Comparison of ENCODE assay signal across 1 cellular context in the genomic region with DNA sequence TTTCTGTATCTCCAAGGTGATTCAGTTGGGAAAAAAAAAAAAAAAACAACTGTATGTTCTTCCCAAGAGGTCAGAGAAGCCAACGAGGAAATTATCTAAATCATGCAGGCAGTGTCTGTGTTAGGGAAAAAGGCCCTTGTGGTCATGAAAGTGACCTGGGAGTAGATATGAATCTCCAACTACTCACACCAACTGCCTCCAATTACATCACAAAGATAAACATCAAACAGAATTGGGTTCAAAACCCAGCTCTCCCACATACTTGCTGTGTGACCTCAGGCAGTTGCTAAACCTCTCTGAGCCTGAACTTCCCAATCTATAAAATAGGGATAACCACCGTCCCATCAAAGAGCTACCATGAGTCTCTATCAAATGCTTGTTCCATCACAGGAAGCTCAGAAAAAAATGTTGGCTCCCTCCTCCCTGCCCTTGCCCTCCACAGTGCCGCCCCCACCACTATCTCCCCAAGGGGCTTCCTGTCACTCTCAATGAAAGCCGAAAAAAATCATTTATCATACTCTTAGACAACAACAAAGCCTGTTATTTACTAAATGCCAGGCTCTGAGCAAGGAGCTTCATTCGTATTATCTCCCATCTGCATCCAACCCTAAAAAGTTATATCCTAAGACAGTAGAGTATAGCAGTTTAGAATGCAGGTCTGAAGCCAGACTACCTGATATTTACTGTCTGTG.
TF ChIP-seq lines count a peak whose summit lies in the region.

No MANE protein-coding gene starts in this region.

TF ChIP-seq in K562, 482 proteins besides CTCF, POLR2A, EP300 and RAD21 (continued from another document and continues in another):
- no peak for TF ChIP-seq ZNF134 (CRISPR knock-in tag; conservative IDR thresholded peaks at IDR 0.05)
- TF ChIP-seq, protein P1, sequence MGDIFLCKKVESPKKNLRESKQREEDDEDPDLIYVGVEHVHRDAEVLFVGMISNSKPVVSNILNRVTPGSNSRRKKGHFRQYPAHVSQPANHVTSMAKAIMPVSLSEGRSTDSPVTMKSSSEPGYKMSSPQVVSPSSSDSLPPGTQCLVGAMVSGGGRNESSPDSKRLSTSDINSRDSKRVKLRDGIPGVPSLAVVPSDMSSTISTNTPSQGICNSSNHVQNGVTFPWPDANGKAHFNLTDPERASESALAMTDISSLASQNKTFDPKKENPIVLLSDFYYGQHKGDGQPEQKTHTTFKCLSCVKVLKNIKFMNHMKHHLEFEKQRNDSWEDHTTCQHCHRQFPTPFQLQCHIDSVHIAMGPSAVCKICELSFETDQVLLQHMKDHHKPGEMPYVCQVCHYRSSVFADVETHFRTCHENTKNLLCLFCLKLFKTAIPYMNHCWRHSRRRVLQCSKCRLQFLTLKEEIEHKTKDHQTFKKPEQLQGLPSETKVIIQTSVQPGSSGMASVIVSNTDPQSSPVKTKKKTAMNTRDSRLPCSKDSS (IDR thresholded peaks at IDR 0.05; ENCODE audit: low read depth, partially characterized antibody): no peak
- TF ChIP-seq, protein P2, sequence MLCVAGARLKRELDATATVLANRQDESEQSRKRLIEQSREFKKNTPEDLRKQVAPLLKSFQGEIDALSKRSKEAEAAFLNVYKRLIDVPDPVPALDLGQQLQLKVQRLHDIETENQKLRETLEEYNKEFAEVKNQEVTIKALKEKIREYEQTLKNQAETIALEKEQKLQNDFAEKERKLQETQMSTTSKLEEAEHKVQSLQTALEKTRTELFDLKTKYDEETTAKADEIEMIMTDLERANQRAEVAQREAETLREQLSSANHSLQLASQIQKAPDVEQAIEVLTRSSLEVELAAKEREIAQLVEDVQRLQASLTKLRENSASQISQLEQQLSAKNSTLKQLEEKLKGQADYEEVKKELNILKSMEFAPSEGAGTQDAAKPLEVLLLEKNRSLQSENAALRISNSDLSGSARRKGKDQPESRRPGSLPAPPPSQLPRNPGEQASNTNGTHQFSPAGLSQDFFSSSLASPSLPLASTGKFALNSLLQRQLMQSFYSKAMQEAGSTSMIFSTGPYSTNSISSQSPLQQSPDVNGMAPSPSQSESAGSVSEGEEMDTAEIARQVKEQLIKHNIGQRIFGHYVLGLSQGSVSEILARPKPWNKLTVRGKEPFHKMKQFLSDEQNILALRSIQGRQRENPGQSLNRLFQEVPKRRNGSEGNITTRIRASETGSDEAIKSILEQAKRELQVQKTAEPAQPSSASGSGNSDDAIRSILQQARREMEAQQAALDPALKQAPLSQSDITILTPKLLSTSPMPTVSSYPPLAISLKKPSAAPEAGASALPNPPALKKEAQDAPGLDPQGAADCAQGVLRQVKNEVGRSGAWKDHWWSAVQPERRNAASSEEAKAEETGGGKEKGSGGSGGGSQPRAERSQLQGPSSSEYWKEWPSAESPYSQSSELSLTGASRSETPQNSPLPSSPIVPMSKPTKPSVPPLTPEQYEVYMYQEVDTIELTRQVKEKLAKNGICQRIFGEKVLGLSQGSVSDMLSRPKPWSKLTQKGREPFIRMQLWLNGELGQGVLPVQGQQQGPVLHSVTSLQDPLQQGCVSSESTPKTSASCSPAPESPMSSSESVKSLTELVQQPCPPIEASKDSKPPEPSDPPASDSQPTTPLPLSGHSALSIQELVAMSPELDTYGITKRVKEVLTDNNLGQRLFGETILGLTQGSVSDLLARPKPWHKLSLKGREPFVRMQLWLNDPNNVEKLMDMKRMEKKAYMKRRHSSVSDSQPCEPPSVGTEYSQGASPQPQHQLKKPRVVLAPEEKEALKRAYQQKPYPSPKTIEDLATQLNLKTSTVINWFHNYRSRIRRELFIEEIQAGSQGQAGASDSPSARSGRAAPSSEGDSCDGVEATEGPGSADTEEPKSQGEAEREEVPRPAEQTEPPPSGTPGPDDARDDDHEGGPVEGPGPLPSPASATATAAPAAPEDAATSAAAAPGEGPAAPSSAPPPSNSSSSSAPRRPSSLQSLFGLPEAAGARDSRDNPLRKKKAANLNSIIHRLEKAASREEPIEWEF (CRISPR knock-in tag; IDR thresholded peaks at IDR 0.05): no peak
- no peak for TF ChIP-seq TBP (optimal IDR thresholded peaks at IDR 0.05; ENCODE audit: low read depth, low read length)
- TF ChIP-seq, protein P3, sequence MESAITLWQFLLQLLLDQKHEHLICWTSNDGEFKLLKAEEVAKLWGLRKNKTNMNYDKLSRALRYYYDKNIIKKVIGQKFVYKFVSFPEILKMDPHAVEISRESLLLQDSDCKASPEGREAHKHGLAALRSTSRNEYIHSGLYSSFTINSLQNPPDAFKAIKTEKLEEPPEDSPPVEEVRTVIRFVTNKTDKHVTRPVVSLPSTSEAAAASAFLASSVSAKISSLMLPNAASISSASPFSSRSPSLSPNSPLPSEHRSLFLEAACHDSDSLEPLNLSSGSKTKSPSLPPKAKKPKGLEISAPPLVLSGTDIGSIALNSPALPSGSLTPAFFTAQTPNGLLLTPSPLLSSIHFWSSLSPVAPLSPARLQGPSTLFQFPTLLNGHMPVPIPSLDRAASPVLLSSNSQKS (CRISPR knock-in tag; IDR thresholded peaks at IDR 0.05): no peak
- TF ChIP-seq ZNF445 (CRISPR knock-in tag; IDR thresholded peaks at IDR 0.05; ENCODE audit: low read depth): no peak
- TF ChIP-seq CSDE1 (IDR thresholded peaks at IDR 0.05): no peak
- TF ChIP-seq, protein P4, sequence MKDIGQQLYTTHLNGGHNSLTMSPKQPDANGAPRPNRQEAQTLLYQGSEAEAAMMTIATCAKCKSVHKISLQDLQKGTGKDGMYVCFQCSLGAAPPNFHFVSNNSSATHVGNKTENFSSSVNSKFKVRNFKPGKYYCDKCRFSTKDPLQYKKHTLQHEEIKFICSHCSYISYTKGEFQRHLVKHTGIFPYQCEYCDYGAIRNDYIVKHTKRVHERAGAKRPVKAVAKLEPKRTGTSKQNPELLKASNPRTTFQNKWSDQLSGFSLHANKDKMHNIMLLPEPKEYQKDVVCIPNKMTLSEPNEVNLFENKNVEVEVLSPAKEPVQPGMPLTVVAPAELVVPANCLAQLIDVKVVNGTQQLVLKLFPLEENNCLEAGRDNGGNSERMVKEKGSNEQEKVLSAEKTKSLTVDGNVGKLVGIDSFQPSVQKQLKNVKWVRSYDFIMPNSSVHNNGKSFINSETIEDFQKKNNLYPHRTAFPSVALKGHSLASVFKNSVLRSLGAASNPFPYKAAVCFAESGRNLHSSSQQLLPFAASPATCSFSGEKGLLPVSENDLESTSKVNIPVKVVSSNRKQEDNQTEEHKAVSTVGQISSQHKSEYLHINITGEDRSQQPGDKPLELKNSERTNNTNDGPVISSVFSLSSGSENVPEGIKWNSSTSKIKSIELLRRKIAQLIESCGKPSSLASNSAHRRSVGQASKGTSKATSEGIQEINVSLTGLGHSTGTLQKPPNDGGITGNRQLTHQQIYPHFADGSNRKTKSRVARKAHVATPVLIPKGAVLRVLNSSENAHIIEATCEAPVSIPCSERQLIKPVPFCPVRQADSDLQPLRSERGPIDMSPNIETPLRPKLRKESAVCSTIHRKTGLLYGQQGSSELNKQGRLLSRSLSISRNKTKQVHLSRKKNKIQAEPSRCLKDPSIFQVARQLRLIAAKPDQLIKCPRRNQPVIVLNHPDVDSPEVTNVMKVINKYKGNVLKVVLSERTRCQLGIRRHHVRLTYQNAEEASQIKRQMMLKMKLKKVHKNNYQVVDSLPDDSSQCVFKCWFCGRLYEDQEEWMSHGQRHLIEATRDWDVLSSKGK (CRISPR knock-in tag; IDR thresholded peaks at IDR 0.05): no peak
- no peak for TF ChIP-seq ZBTB17 (CRISPR knock-in tag; IDR thresholded peaks at IDR 0.05)
- TF ChIP-seq ZNF217 (CRISPR knock-in tag; IDR thresholded peaks at IDR 0.05): no peak
- TF ChIP-seq TAF9B (IDR thresholded peaks at IDR 0.05; ENCODE audit: partially characterized antibody): no peak
- TF ChIP-seq DACH1 (IDR thresholded peaks at IDR 0.05; ENCODE audit: partially characterized antibody): no peak
- no peak for TF ChIP-seq XRCC3 (IDR thresholded peaks at IDR 0.05)
- no peak for TF ChIP-seq BCL6 (CRISPR knock-in tag; IDR thresholded peaks at IDR 0.05)
- TF ChIP-seq, protein P5, sequence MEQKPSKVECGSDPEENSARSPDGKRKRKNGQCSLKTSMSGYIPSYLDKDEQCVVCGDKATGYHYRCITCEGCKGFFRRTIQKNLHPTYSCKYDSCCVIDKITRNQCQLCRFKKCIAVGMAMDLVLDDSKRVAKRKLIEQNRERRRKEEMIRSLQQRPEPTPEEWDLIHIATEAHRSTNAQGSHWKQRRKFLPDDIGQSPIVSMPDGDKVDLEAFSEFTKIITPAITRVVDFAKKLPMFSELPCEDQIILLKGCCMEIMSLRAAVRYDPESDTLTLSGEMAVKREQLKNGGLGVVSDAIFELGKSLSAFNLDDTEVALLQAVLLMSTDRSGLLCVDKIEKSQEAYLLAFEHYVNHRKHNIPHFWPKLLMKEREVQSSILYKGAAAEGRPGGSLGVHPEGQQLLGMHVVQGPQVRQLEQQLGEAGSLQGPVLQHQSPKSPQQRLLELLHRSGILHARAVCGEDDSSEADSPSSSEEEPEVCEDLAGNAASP (IDR thresholded peaks at IDR 0.05): no peak
- TF ChIP-seq, protein P6, sequence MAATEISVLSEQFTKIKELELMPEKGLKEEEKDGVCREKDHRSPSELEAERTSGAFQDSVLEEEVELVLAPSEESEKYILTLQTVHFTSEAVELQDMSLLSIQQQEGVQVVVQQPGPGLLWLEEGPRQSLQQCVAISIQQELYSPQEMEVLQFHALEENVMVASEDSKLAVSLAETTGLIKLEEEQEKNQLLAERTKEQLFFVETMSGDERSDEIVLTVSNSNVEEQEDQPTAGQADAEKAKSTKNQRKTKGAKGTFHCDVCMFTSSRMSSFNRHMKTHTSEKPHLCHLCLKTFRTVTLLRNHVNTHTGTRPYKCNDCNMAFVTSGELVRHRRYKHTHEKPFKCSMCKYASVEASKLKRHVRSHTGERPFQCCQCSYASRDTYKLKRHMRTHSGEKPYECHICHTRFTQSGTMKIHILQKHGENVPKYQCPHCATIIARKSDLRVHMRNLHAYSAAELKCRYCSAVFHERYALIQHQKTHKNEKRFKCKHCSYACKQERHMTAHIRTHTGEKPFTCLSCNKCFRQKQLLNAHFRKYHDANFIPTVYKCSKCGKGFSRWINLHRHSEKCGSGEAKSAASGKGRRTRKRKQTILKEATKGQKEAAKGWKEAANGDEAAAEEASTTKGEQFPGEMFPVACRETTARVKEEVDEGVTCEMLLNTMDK (IDR thresholded peaks at IDR 0.05; ENCODE audit: borderline replicate concordance, insufficient read depth, low read depth, low read length, poor library complexity, severe bottlenecking): no peak
- TF ChIP-seq NCOR1 (IDR thresholded peaks at IDR 0.05): peak; percentile 33; the same call in 1 of the 2 replicates
- no peak for TF ChIP-seq EHMT2 (IDR thresholded peaks at IDR 0.05)
- TF ChIP-seq, protein P7, sequence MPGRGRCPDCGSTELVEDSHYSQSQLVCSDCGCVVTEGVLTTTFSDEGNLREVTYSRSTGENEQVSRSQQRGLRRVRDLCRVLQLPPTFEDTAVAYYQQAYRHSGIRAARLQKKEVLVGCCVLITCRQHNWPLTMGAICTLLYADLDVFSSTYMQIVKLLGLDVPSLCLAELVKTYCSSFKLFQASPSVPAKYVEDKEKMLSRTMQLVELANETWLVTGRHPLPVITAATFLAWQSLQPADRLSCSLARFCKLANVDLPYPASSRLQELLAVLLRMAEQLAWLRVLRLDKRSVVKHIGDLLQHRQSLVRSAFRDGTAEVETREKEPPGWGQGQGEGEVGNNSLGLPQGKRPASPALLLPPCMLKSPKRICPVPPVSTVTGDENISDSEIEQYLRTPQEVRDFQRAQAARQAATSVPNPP (IDR thresholded peaks at IDR 0.05; ENCODE audit: borderline replicate concordance, insufficient read depth, insufficient read length): no peak
- TF ChIP-seq, protein P8, sequence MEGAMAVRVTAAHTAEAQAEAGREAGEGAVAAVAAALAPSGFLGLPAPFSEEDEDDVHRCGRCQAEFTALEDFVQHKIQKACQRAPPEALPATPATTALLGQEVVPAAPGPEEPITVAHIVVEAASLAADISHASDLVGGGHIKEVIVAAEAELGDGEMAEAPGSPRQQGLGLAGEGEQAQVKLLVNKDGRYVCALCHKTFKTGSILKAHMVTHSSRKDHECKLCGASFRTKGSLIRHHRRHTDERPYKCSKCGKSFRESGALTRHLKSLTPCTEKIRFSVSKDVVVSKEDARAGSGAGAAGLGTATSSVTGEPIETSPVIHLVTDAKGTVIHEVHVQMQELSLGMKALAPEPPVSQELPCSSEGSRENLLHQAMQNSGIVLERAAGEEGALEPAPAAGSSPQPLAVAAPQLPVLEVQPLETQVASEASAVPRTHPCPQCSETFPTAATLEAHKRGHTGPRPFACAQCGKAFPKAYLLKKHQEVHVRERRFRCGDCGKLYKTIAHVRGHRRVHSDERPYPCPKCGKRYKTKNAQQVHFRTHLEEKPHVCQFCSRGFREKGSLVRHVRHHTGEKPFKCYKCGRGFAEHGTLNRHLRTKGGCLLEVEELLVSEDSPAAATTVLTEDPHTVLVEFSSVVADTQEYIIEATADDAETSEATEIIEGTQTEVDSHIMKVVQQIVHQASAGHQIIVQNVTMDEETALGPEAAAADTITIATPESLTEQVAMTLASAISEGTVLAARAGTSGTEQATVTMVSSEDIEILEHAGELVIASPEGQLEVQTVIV (CRISPR knock-in tag; IDR thresholded peaks at IDR 0.05; ENCODE audit: borderline replicate concordance): no peak
- TF ChIP-seq IRF2 (CRISPR knock-in tag; IDR thresholded peaks at IDR 0.05): no peak
- peak in 1 of 2 experiments; percentile 59; a peak in 1 of 3 replicates for TF ChIP-seq CBX3 (IDR thresholded peaks at IDR 0.05; ENCODE audit: borderline replicate concordance in 1 of 2, low read length in 2 of 2)
- no peak for TF ChIP-seq MCM2 (IDR thresholded peaks at IDR 0.05; ENCODE audit: low read depth)
- TF ChIP-seq TRIM24 (IDR thresholded peaks at IDR 0.05): no peak; a peak in 1 of 4 replicates
- TF ChIP-seq, protein P9, sequence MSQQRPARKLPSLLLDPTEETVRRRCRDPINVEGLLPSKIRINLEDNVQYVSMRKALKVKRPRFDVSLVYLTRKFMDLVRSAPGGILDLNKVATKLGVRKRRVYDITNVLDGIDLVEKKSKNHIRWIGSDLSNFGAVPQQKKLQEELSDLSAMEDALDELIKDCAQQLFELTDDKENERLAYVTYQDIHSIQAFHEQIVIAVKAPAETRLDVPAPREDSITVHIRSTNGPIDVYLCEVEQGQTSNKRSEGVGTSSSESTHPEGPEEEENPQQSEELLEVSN (IDR thresholded peaks at IDR 0.05; ENCODE audit: borderline replicate concordance in 1 of 2, extremely low read depth in 1 of 2, insufficient read depth in 1 of 2, insufficient read length in 1 of 2, low read depth in 1 of 2, low read length in 1 of 2, poor library complexity in 1 of 2, severe bottlenecking in 1 of 2): no peak
- TF ChIP-seq CTBP1 (IDR thresholded peaks at IDR 0.05; ENCODE audit: borderline replicate concordance): no peak
- TF ChIP-seq ZNF282 (CRISPR knock-in tag; IDR thresholded peaks at IDR 0.05): no peak
- no peak for TF ChIP-seq HOXB6 (CRISPR knock-in tag; IDR thresholded peaks at IDR 0.05; ENCODE audit: borderline replicate concordance)
- no peak for TF ChIP-seq NUFIP1 (IDR thresholded peaks at IDR 0.05; ENCODE audit: partially characterized antibody)
- TF ChIP-seq MIER1 (IDR thresholded peaks at IDR 0.05; ENCODE audit: low read depth): no peak
- TF ChIP-seq PRPF4 (IDR thresholded peaks at IDR 0.05; ENCODE audit: insufficient read depth, low read depth, low read length, poor library complexity, severe bottlenecking): no peak
